In genomic region chr14:90839889-90840266, GRCh38 we compare ENCODE assay signal across 1 cellular context.
TF ChIP-seq lines count a peak whose summit lies in the region.

No MANE protein-coding gene starts in this region.

TF ChIP-seq in IMR-90, 13 proteins besides CTCF, POLR2A, EP300 and RAD21:
- TF ChIP-seq MAFK (IDR thresholded peaks at IDR 0.05; ENCODE audit: low read depth, low read length) (no peak), CHD1 (IDR thresholded peaks at IDR 0.05; ENCODE audit: low read depth, low read length) (no peak), RCOR1 (IDR thresholded peaks at IDR 0.05; ENCODE audit: insufficient replicate concordance, low read length) (no peak), RFX5 (IDR thresholded peaks at IDR 0.05; ENCODE audit: low read depth, low read length) (no peak), FOS (IDR thresholded peaks at IDR 0.05; ENCODE audit: low read depth, low read length) (no peak)
TF ChIP-seq in IMR-90: peak in this region for 0.
